11 cellular contexts compared by ENCODE assay signal in genomic region chr7:20240080-20240926, GRCh38. TPM values are rescaled to one million over a fixed set of nuclear protein-coding genes. Genes with fewer than 3 reads are reported as not detected.
DNase-seq lines count a peak whose midpoint lies in the region; ATAC-seq, FAIRE-seq and TF ChIP-seq lines count a peak whose summit lies in the region.
"Had no signal": no experiment of that assay in that cellular context is flagged by ENCODE, and none has a peak within 500 bp of the region (broad histone marks: within the 10 kb centered on the region; RNA-seq: fewer than 3 reads in every experiment).

No MANE protein-coding gene starts in this region.

- DNase-seq in GM12892 (ENCODE audit: insufficient read length) (no peak), brain microvascular endothelial cell (no peak), NCI-H1436 (lab: John Stamatoyannopoulos, UW) (no peak), HPDE6-E6E7 (ENCODE audit: extremely low spot score) (no peak), lower leg skin (ENCODE audit: low spot score in 2 of 2) (no peak), small intestine (no peak)
- DNase-seq: activated CD4-positive, alpha-beta T cell treated with anti-CD3 and anti-CD28 coated beads, Interleukin-2, amount 50 U/mL, for 48 hours had no signal

- FAIRE-seq in GM12892 (lab: Jason Lieb, UNC) (peak; percentile 88), small intestine (lab: Jason Lieb, UNC) (no peak)

- H3K4me3 ChIP-seq in brain microvascular endothelial cell (ENCODE audit: low read depth, low read length) (no peak overlapping the region), lower leg skin (ENCODE audit: low read depth, poor library complexity, severe bottlenecking) (no peak overlapping the region), small intestine (ENCODE audit: low read depth in 1 of 2, low read length in 2 of 2) (no peak overlapping the region)
- H3K4me3 ChIP-seq: right atrium auricular region had no signal

- TF ChIP-seq POLR2A in GM12892 (IDR thresholded peaks at IDR 0.05; ENCODE audit: low read depth, low read length), result no peak
- no peak for TF ChIP-seq POLR2A in lower leg skin (IDR thresholded peaks at IDR 0.05)

- in situ Hi-C loops in brain microvascular endothelial cell (cut with HindIII; ENCODE audit: low pct_ligation_motif_present, low sequenced_read_pairs), result no loop called here

- WGBS in lower leg skin, 2 donors, result 83 to 91% methylated on average over 9 of the region's 9 CpGs
- WGBS in small intestine, 3 donors, result 55 to 69% (median 57%) methylated on average over 9 of the region's 9 CpGs

- peaks cover 0 to 17% of the 10 kb centered on the region in 2 donors for H3K4me1 ChIP-seq in small intestine (ENCODE audit: control insufficient read depth in 2 of 2, insufficient read depth in 1 of 2, low read depth in 1 of 2, low read length in 1 of 2)
- H3K4me1 ChIP-seq: right atrium auricular region had no signal

- TF ChIP-seq CTCF in brain microvascular endothelial cell (IDR thresholded peaks at IDR 0.05; ENCODE audit: low read depth, low read length, missing control alignments) (no peak), lower leg skin (IDR thresholded peaks at IDR 0.05) (no peak)

- ATAC-seq in GM21360 (IDR thresholded peaks at IDR 0.05; ENCODE audit: unreplicated experiment) (peak; percentile 38), HG03103 (IDR thresholded peaks at IDR 0.05; ENCODE audit: low read depth, unreplicated experiment) (peak; percentile 34)

- H3K36me3 ChIP-seq in brain microvascular endothelial cell (replicated peaks) (no peaks in the 10 kb centered on the region), small intestine (ENCODE audit: control insufficient read depth in 2 of 2, insufficient read depth in 2 of 2, low read length in 2 of 2) (no peaks in the 10 kb centered on the region)
- H3K36me3 ChIP-seq: right atrium auricular region had no signal

- H3K27ac ChIP-seq in brain microvascular endothelial cell, result peak overlapping the region; percentile 70
- H3K27ac ChIP-seq in small intestine (ENCODE audit: low read depth in 1 of 2, low read length in 1 of 2), result no peak overlapping the region
- H3K27ac ChIP-seq: right atrium auricular region had no signal

- intact Hi-C loops in lower leg skin (cut with DNase I; ENCODE audit: low total_unique reads), result no loop called here

- no peaks in the 10 kb centered on the region for H3K9me3 ChIP-seq in small intestine (ENCODE audit: control insufficient read depth, low read depth)
- H3K9me3 ChIP-seq: right atrium auricular region had no signal

- H3K27me3 ChIP-seq in brain microvascular endothelial cell (replicated peaks), result no peaks in the 10 kb centered on the region
- H3K27me3 ChIP-seq in small intestine (ENCODE audit: control insufficient read depth in 2 of 2, insufficient read depth in 2 of 2, low read length in 2 of 2), result no peaks in the 10 kb centered on the region
- H3K27me3 ChIP-seq: right atrium auricular region had no signal

RNA-seq across cellular contexts. Expression of gene MACC1, which starts 23.1 kb away (rescaled TPM):
- polyA plus RNA-seq in GM12892 (2012; ENCODE audit: missing spikeins), result 12.8 TPM
- total RNA-seq in lower leg skin, result 10 to 100 TPM; 15.4 to 18.5 (median 15.8) TPM
- polyA plus RNA-seq in small intestine, result 1 to 10 TPM; 3.5 to 8.7 (median 5.9) TPM
- total RNA-seq: HT1080 had no signal
